ENCODE assay signal across 18 cellular contexts in genomic region chr2:156199588-156199987, GRCh38.
DNase-seq lines count a peak whose midpoint lies in the region; ATAC-seq and TF ChIP-seq lines count a peak whose summit lies in the region.
"Had no signal": no experiment of that assay in that cellular context is flagged by ENCODE, and none has a peak within 500 bp of the region (broad histone marks: within the 10 kb centered on the region; RNA-seq: fewer than 3 reads in every experiment).

No MANE protein-coding gene starts in this region.

- no peak overlapping the region for H3K27ac Mint-ChIP-seq in nephron progenitor cell
- H3K27ac Mint-ChIP-seq: CD4-positive, alpha-beta memory T cell; GM23338 had no signal

- no peak overlapping the region for H3K4me3 Mint-ChIP-seq in nephron progenitor cell
- H3K4me3 Mint-ChIP-seq: CD4-positive, alpha-beta memory T cell; GM23338 had no signal

- no peak overlapping the region for H3K9ac ChIP-seq in adipocyte (ENCODE audit: low read length)

- DNase-seq in HEK293T (ENCODE audit: extremely low spot score) (no peak), adipocyte (ENCODE audit: low read depth) (peak; percentile 37), epithelial cell of prostate (ENCODE audit: low read depth, low spot score) (peak; percentile 75), mucosa of descending colon (no peak), SIG-M5 treated with dmso at 0.1 percent for 504 hours (lab: John Stamatoyannopoulos, UW; ENCODE audit: unreplicated experiment) (no peak), nephron progenitor cell (no peak), DMS153 treated with DMSO at 0.1 percent for 48 hours (lab: John Stamatoyannopoulos, UW; ENCODE audit: unreplicated experiment) (no peak)
- no peak for DNase-seq in effector CD8-positive, alpha-beta T cell (lab: John Stamatoyannopoulos, UW)
- DNase-seq: CD4-positive, alpha-beta memory T cell; DMS153; GF-D8; HCEC 1CT; NCI-H1105; NCI-H2081; RPMI8226 had no signal

- TF ChIP-seq CTCF in mucosa of descending colon (IDR thresholded peaks at IDR 0.05) (no peak), nephron progenitor cell (IDR thresholded peaks at IDR 0.05) (no peak)

- H3K4me1 Mint-ChIP-seq in nephron progenitor cell: no peaks in the 10 kb centered on the region
- H3K4me1 Mint-ChIP-seq: GM23338 had no signal

- peaks cover under 1% of the 10 kb centered on the region for H3K9me3 Mint-ChIP-seq in nephron progenitor cell
- H3K9me3 Mint-ChIP-seq: CD4-positive, alpha-beta memory T cell; GM23338 had no signal

- no peaks in the 10 kb centered on the region for H3K27me3 Mint-ChIP-seq in nephron progenitor cell (ENCODE audit: low read depth, poor library complexity)

- peak overlapping the region; percentile 79 for H3K27ac ChIP-seq in epithelial cell of prostate
- H3K27ac ChIP-seq: A549, SJSA1 had no signal

- no peaks in the 10 kb centered on the region for H3K36me3 ChIP-seq in adipocyte (ENCODE audit: control insufficient read depth, insufficient read depth, low read length, severe bottlenecking)
- no peaks in the 10 kb centered on the region for H3K36me3 ChIP-seq in mucosa of descending colon (ENCODE audit: low read depth)
- H3K36me3 ChIP-seq: SJSA1 had no signal

- no peaks in the 10 kb centered on the region for H3K9me3 ChIP-seq in adipocyte (ENCODE audit: control insufficient read depth, low read length)
- no peaks in the 10 kb centered on the region for H3K9me3 ChIP-seq in mucosa of descending colon
- H3K9me3 ChIP-seq: A549, SJSA1 had no signal

- H3K4me1 ChIP-seq in adipocyte (ENCODE audit: control insufficient read depth, insufficient read depth, low read length) (peaks cover 5% of the 10 kb centered on the region), mucosa of descending colon (ENCODE audit: low read depth) (no peaks in the 10 kb centered on the region)
- H3K4me1 ChIP-seq: A549, SJSA1 had no signal

- intact Hi-C loops in mucosa of descending colon (cut with DNase I, micrococcal nuclease): no loop called here

- peaks cover under 1% of the 10 kb centered on the region for H3K36me3 Mint-ChIP-seq in nephron progenitor cell (ENCODE audit: low read depth)
- H3K36me3 Mint-ChIP-seq: CD4-positive, alpha-beta memory T cell had no signal

- CTCF ChIA-PET in HEK293T (lab: Yijun Ruan, JAX): no interaction called here

- peak; percentile 40 for ATAC-seq in mucosa of descending colon
- ATAC-seq: A549, GM23338 had no signal

- no peaks in the 10 kb centered on the region for H3K27me3 ChIP-seq in adipocyte (replicated peaks; ENCODE audit: control insufficient read depth, insufficient read depth, low read length)
- H3K27me3 ChIP-seq: SJSA1 had no signal

- POLR2A ChIA-PET in HEK293T (lab: Yijun Ruan, JAX): no interaction called here

- H3K4me3 ChIP-seq in adipocyte (ENCODE audit: low read length) (no peak overlapping the region), mucosa of descending colon (no peak overlapping the region)
- H3K4me3 ChIP-seq: A549, GM23338, SJSA1 had no signal

TF ChIP-seq in HEK293T, 16 proteins besides CTCF, POLR2A, EP300 and RAD21:
- TF ChIP-seq PKNOX1 (IDR thresholded peaks at IDR 0.05) (peak; percentile 54; the same call in 1 of the 2 replicates), ELF4 (IDR thresholded peaks at IDR 0.05) (no peak)
TF ChIP-seq in HEK293T: peak in this region for 1.

Comparison
In these comparisons a context has a peak if more than half of its experiments do, and no peak if none do; other contexts are left out.
1. DNase-seq: peak in adipocyte (single experiment) and epithelial cell of prostate (single experiment); none in HEK293T (single experiment), mucosa of descending colon (0 of 3), SIG-M5 treated with dmso at 0.1 percent for 504 hours (single experiment), nephron progenitor cell (single experiment), effector CD8-positive, alpha-beta T cell (single experiment) and DMS153 treated with DMSO at 0.1 percent for 48 hours (single experiment).